ENCODE assay signal across 8 cellular contexts in the genomic region with DNA sequence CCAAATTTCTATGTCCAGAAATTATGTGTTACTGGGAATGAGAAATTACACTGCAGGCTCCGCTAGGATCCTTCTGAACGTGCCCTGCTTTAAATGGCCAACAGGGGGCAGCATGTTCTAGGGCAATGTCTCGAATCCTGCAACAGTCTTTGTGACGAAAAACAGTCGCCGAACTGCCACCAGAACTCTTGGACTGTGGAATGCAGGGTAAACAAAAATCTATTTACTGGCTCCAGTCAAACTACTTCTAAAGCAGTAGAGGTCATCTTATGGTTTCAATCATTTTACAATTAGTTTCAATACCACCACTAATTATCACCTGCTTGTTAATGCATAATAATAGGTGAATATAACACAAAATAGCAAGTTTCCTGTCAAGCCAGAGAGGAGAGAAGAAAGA. TPM values are rescaled to one million over a fixed set of nuclear protein-coding genes. Genes with fewer than 3 reads are reported as not detected.
DNase-seq lines count a peak whose midpoint lies in the region; ATAC-seq and TF ChIP-seq lines count a peak whose summit lies in the region.

No MANE protein-coding gene starts in this region.

- DNase-seq in DMS 273 (lab: John Stamatoyannopoulos, UW; ENCODE audit: unreplicated experiment), result peak; percentile 87
- peak; percentile 65 for DNase-seq in RPMI7951 (ENCODE audit: low read depth)
- DNase-seq in fibroblast of the conjunctiva (ENCODE audit: low read depth), result peak; percentile 42
- DNase-seq in neural progenitor cell (ENCODE audit: low spot score), result peak; percentile 87
- DNase-seq in stimulated activated naive CD8-positive, alpha-beta T cell treated with anti-CD3 and anti-CD28 coated beads, Interleukin-15, amount 100 ng/mL, for 72 hours, result peak; percentile 65 to 76

- H3K9me3 ChIP-seq in neural progenitor cell (ENCODE audit: low read depth), result no peaks in the 10 kb centered on the region

- no peak overlapping the region for H3K27ac ChIP-seq in neural progenitor cell

- peak overlapping the region; percentile 73 for H3K4me3 Mint-ChIP-seq in activated T-helper 17 cell treated with anti-CD3 and anti-CD28 coated beads, Interleukin-2, amount 50 U/mL, for 72 hours
- H3K4me3 Mint-ChIP-seq in neural progenitor cell, result peak overlapping the region; percentile 13
- peak overlapping the region; percentile 78 to 85 for H3K4me3 Mint-ChIP-seq in stimulated activated naive CD8-positive, alpha-beta T cell treated with anti-CD3 and anti-CD28 coated beads, Interleukin-15, amount 100 ng/mL, for 72 hours

- peak overlapping the region; percentile 89 for H2AFZ ChIP-seq in neural progenitor cell (replicated peaks)

- H4K20me1 ChIP-seq in neural progenitor cell (ENCODE audit: low read depth), result no peaks in the 10 kb centered on the region

- H3F3A ChIP-seq in neural progenitor cell (ENCODE audit: low read depth), result no peaks in the 10 kb centered on the region

- H3K4me2 ChIP-seq in neural progenitor cell, result peak overlapping the region; percentile 66

- H3K4me3 ChIP-seq in neural progenitor cell, result peak overlapping the region; percentile 28

- H3K36me3 Mint-ChIP-seq in activated T-helper 17 cell treated with anti-CD3 and anti-CD28 coated beads, Interleukin-2, amount 50 U/mL, for 72 hours (ENCODE audit: low read depth), result no peaks in the 10 kb centered on the region
- H3K36me3 Mint-ChIP-seq in neural progenitor cell, result no peaks in the 10 kb centered on the region

- no peaks in the 10 kb centered on the region for H3K36me3 ChIP-seq in neural progenitor cell

- peaks cover 4% of the 10 kb centered on the region for H3K4me1 Mint-ChIP-seq in activated T-helper 17 cell treated with anti-CD3 and anti-CD28 coated beads, Interleukin-2, amount 50 U/mL, for 72 hours
- no peaks in the 10 kb centered on the region for H3K4me1 Mint-ChIP-seq in neural progenitor cell
- H3K4me1 Mint-ChIP-seq in stimulated activated naive CD8-positive, alpha-beta T cell treated with anti-CD3 and anti-CD28 coated beads, Interleukin-15, amount 100 ng/mL, for 72 hours, result peaks cover 5% of the 10 kb centered on the region

- no peaks in the 10 kb centered on the region for H3K79me2 ChIP-seq in neural progenitor cell (ENCODE audit: low read depth)

- peaks cover 4% of the 10 kb centered on the region for H3K4me1 ChIP-seq in neural progenitor cell

- H3K9me3 Mint-ChIP-seq in activated T-helper 17 cell treated with anti-CD3 and anti-CD28 coated beads, Interleukin-2, amount 50 U/mL, for 72 hours, result no peaks in the 10 kb centered on the region
- no peaks in the 10 kb centered on the region for H3K9me3 Mint-ChIP-seq in neural progenitor cell
- no peaks in the 10 kb centered on the region for H3K9me3 Mint-ChIP-seq in stimulated activated naive CD8-positive, alpha-beta T cell treated with anti-CD3 and anti-CD28 coated beads, Interleukin-15, amount 100 ng/mL, for 72 hours

- peaks cover 3% of the 10 kb centered on the region for H3K27me3 Mint-ChIP-seq in activated T-helper 17 cell treated with anti-CD3 and anti-CD28 coated beads, Interleukin-2, amount 50 U/mL, for 72 hours
- H3K27me3 Mint-ChIP-seq in neural progenitor cell (ENCODE audit: insufficient read depth, low read depth), result peaks cover 2% of the 10 kb centered on the region
- no peaks in the 10 kb centered on the region for H3K27me3 Mint-ChIP-seq in stimulated activated naive CD8-positive, alpha-beta T cell treated with anti-CD3 and anti-CD28 coated beads, Interleukin-15, amount 100 ng/mL, for 72 hours

- no peaks in the 10 kb centered on the region for H3K27me3 ChIP-seq in neural progenitor cell

- no peak overlapping the region for H3K9ac ChIP-seq in neural progenitor cell

- peak overlapping the region; percentile 88 for H3K27ac Mint-ChIP-seq in activated T-helper 17 cell treated with anti-CD3 and anti-CD28 coated beads, Interleukin-2, amount 50 U/mL, for 72 hours
- no peak overlapping the region for H3K27ac Mint-ChIP-seq in neural progenitor cell
- peak overlapping the region in 1 of 2 donors; percentile 58 for H3K27ac Mint-ChIP-seq in stimulated activated naive CD8-positive, alpha-beta T cell treated with anti-CD3 and anti-CD28 coated beads, Interleukin-15, amount 100 ng/mL, for 72 hours

- TF ChIP-seq CTCF in LNCAP (IDR thresholded peaks at IDR 0.05) (peak; percentile 85), neural progenitor cell (IDR thresholded peaks at IDR 0.05) (peak; percentile 93)

- ATAC-seq in GM21717 (IDR thresholded peaks at IDR 0.05; ENCODE audit: unreplicated experiment), result peak; percentile 82
- peak; percentile 84 for ATAC-seq in activated T-helper 17 cell treated with anti-CD3 and anti-CD28 coated beads, Interleukin-2, amount 50 U/mL, for 72 hours (replicated peaks)
- ATAC-seq in stimulated activated naive CD8-positive, alpha-beta T cell treated with anti-CD3 and anti-CD28 coated beads, Interleukin-15, amount 100 ng/mL, for 72 hours, result peak; percentile 81

RNA-seq across cellular contexts. Expression of a gene that starts 9.8 kb away (rescaled TPM):
- 4.0 and 5.3 TPM in 2 replicates for total RNA-seq in RPMI7951 (2014; rRNA removed; shearing (Covaris generic))
- 10 to 100 TPM in 1 of 2 donors, 1 to 10 TPM in 1; 9.7 to 25.0 TPM for total RNA-seq in activated T-helper 17 cell treated with anti-CD3 and anti-CD28 coated beads, Interleukin-2, amount 50 U/mL, for 72 hours
- 79.4 and 93.0 TPM in 2 replicates for total RNA-seq in neural progenitor cell (ENCODE audit: low replicate concordance)

RNA-seq across cellular contexts. Expression of a gene that starts 59.0 kb away (rescaled TPM):
- total RNA-seq in RPMI7951 (2014; rRNA removed; shearing (Covaris generic)), result 6.6 and 10.6 TPM in 2 replicates
- total RNA-seq in activated T-helper 17 cell treated with anti-CD3 and anti-CD28 coated beads, Interleukin-2, amount 50 U/mL, for 72 hours, result 10 to 100 TPM; 12.8 to 25.8 TPM
- 21.7 and 22.1 TPM in 2 replicates for total RNA-seq in neural progenitor cell (ENCODE audit: low replicate concordance)

Comparison
In these comparisons a context has a peak if more than half of its experiments do, and no peak if none do; other contexts are left out.
1. H3K4me3 Mint-ChIP-seq: peak in every context shown above with its lines; median percentile 82 in stimulated activated naive CD8-positive, alpha-beta T cell treated with anti-CD3 and anti-CD28 coated beads, Interleukin-15, amount 100 ng/mL, for 72 hours; 73 in activated T-helper 17 cell treated with anti-CD3 and anti-CD28 coated beads, Interleukin-2, amount 50 U/mL, for 72 hours; 13 in neural progenitor cell.